ENCODE assay signal across 24 cellular contexts in genomic region chr3:105915524-105915923, GRCh38. TPM values are rescaled to one million over a fixed set of nuclear protein-coding genes. Genes with fewer than 3 reads are reported as not detected.
DNase-seq lines count a peak whose midpoint lies in the region; ATAC-seq and TF ChIP-seq lines count a peak whose summit lies in the region.
"Had no signal": no experiment of that assay in that cellular context is flagged by ENCODE, and none has a peak within 500 bp of the region (broad histone marks: within the 10 kb centered on the region; RNA-seq: fewer than 3 reads in every experiment).

No MANE protein-coding gene starts in this region.

- intact Hi-C loops in activated naive CD4-positive, alpha-beta T cell treated with anti-CD3 and anti-CD28 coated beads for 36 hours (cut with micrococcal nuclease): no loop called here
- intact Hi-C loops in gastrocnemius medialis (cut with DNase I; ENCODE audit: low total_unique reads): no loop called here

- H3K4me1 Mint-ChIP-seq in activated naive CD4-positive, alpha-beta T cell treated with anti-CD3 and anti-CD28 coated beads for 36 hours (ENCODE audit: low read depth): peaks cover 10% of the 10 kb centered on the region

- H3K4me1 ChIP-seq in gastrocnemius medialis: no peaks in the 10 kb centered on the region
- H3K4me1 ChIP-seq: BLaER1 had no signal

- no peaks in the 10 kb centered on the region for H3K9me3 ChIP-seq in gastrocnemius medialis

- H3K4me3 ChIP-seq in gastrocnemius medialis: no peak overlapping the region
- H3K4me3 ChIP-seq: BLaER1, GM12878, SK-N-MC had no signal

- peak; percentile 6 for DNase-seq in activated naive CD4-positive, alpha-beta T cell treated with anti-CD3 and anti-CD28 coated beads for 36 hours
- no peak for DNase-seq in activated naive CD4-positive, alpha-beta T cell treated with Interleukin-2 at 50 U/mL for 16 hours
- peak; percentile 14 for DNase-seq in RKO (ENCODE audit: low spot score)
- DNase-seq in epithelial cell of prostate (ENCODE audit: low read depth, low spot score): peak; percentile 55
- no peak for DNase-seq in mesenteric fat pad (ENCODE audit: low spot score)
- no peak for DNase-seq in gastrocnemius medialis
- DNase-seq in cerebellum (ENCODE audit: low spot score): no peak
- DNase-seq in activated naive CD4-positive, alpha-beta T cell (lab: John Stamatoyannopoulos, UW): no peak
- DNase-seq: 8988T; CD8-positive, alpha-beta memory T cell; DMS79; GDM1; GOT3; HFFc6; NCI-H1105; NCI-H1694 treated with DMSO at 0.1 percent for 48 hours; NCI-H2107; NCI-H2227 treated with DMSO at 0.1 percent for 48 hours; NCI-H524; Right ventricle myocardium superior had no signal

- ATAC-seq in gastrocnemius medialis: no peak
- ATAC-seq: GM12878, Panc1 had no signal

- no peaks in the 10 kb centered on the region for H3K27me3 ChIP-seq in gastrocnemius medialis
- H3K27me3 ChIP-seq: BLaER1 had no signal

- in situ Hi-C loops in gastrocnemius medialis (cut with MboI; ENCODE audit: low sequenced_read_pairs in 4 of 4): loop anchor here in 1 of 4 donors (25.0 kb wide), 1 partner anchor 697 kb away; no protein-coding TSS in a partner anchor

- H3K9me3 Mint-ChIP-seq in activated naive CD4-positive, alpha-beta T cell treated with anti-CD3 and anti-CD28 coated beads for 36 hours: peaks cover 12% of the 10 kb centered on the region

- CTCF ChIA-PET in activated naive CD4-positive, alpha-beta T cell treated with anti-CD3 and anti-CD28 coated beads for 36 hours (lab: Charles Lee): no interaction called here

- H3K27me3 Mint-ChIP-seq in activated naive CD4-positive, alpha-beta T cell treated with anti-CD3 and anti-CD28 coated beads for 36 hours (ENCODE audit: low read depth): no peaks in the 10 kb centered on the region
- H3K27me3 Mint-ChIP-seq: CD8-positive, alpha-beta memory T cell had no signal

- H3K27ac ChIP-seq in epithelial cell of prostate: peak overlapping the region; percentile 84
- H3K27ac ChIP-seq in gastrocnemius medialis: no peak overlapping the region
- H3K27ac ChIP-seq: BLaER1, SK-N-MC had no signal

- H3K36me3 ChIP-seq in gastrocnemius medialis: no peaks in the 10 kb centered on the region
- H3K36me3 ChIP-seq: BLaER1 had no signal

- TF ChIP-seq POLR2A in gastrocnemius medialis (IDR thresholded peaks at IDR 0.05): no peak

- H3K4me3 Mint-ChIP-seq in activated naive CD4-positive, alpha-beta T cell treated with anti-CD3 and anti-CD28 coated beads for 36 hours: no peak overlapping the region
- H3K4me3 Mint-ChIP-seq: CD8-positive, alpha-beta memory T cell; HFFc6 had no signal

- peaks cover 3% of the 10 kb centered on the region for H3K36me3 Mint-ChIP-seq in activated naive CD4-positive, alpha-beta T cell treated with anti-CD3 and anti-CD28 coated beads for 36 hours (ENCODE audit: low read depth)

- no peak overlapping the region for H3K27ac Mint-ChIP-seq in activated naive CD4-positive, alpha-beta T cell treated with anti-CD3 and anti-CD28 coated beads for 36 hours
- H3K27ac Mint-ChIP-seq: CD8-positive, alpha-beta memory T cell; HFFc6 had no signal

- no peak for TF ChIP-seq CTCF in gastrocnemius medialis (IDR thresholded peaks at IDR 0.05 in 4 of 5, conservative IDR thresholded peaks at IDR 0.05 in 1 of 5)

RNA-seq across cellular contexts. Expression of gene CBLB, which starts 46.7 kb away (rescaled TPM):
- total RNA-seq in activated naive CD4-positive, alpha-beta T cell treated with anti-CD3 and anti-CD28 coated beads for 36 hours: 10 to 100 TPM; 72.8 to 78.9 TPM
- 97.9 TPM for total RNA-seq in mesenteric fat pad
- 10 to 100 TPM; 14.8 to 46.4 (median 21.6) TPM for total RNA-seq in gastrocnemius medialis
- total RNA-seq in cerebellum: 68.4 TPM

Comparison
In these comparisons a context has a peak if more than half of its experiments do, and no peak if none do; other contexts are left out.
1. DNase-seq: peak in activated naive CD4-positive, alpha-beta T cell treated with anti-CD3 and anti-CD28 coated beads for 36 hours (single experiment), RKO (single experiment) and epithelial cell of prostate (single experiment); none in activated naive CD4-positive, alpha-beta T cell treated with Interleukin-2 at 50 U/mL for 16 hours (single experiment), mesenteric fat pad (single experiment), gastrocnemius medialis (0 of 2), cerebellum (single experiment) and activated naive CD4-positive, alpha-beta T cell (0 of 4).